ENCODE assay signal across 17 cellular contexts in the genomic region with DNA sequence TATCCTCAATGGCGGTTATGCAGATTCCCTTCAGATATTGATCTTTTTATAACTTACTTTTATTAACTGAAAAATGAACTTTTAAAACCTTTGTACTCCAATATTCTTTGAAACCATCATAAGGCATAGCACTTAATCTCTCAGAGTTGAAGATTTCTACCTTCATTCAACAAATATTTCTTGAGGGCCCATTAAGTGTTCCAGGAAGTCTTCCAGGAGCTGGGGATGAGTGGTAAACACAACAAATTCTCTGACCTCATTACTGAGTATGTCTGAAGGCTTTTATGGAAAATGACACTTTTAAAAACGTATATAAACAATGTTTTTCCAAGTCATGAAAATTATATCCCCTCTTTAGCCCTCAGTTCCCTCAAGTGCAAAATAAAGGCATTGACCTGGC.
DNase-seq lines count a peak whose midpoint lies in the region; ATAC-seq and TF ChIP-seq lines count a peak whose summit lies in the region.
"Had no signal": no experiment of that assay in that cellular context is flagged by ENCODE, and none has a peak within 500 bp of the region (broad histone marks: within the 10 kb centered on the region; RNA-seq: fewer than 3 reads in every experiment).

No MANE protein-coding gene starts in this region.

- H3K9me3 ChIP-seq in left lung: peaks cover 0 to 18% of the 10 kb centered on the region in 2 donors
- H3K9me3 ChIP-seq in lung (ENCODE audit: control insufficient read depth in 2 of 2, insufficient read depth in 1 of 2, low read length in 1 of 2): peaks cover 0 to 3% of the 10 kb centered on the region in 2 donors
- H3K9me3 ChIP-seq in MG63: peaks cover 8% of the 10 kb centered on the region
- H3K9me3 ChIP-seq: Caco-2 had no signal

- intact Hi-C loops in left lung (cut with DNase I): no loop called here
- intact Hi-C loops in activated T-helper 2 cell treated with anti-CD3 and anti-CD28 coated beads, Interferon-gamma antibody, Interleukin-2, Interleukin-4, amounts not matched to agents 10 μg/mL and 5 μg/mL and 100 μg/mL, durations not matched to agents 14 hours and 24 hours and 36 hours (cut with micrococcal nuclease): no loop called here

- H3K4me3 Mint-ChIP-seq in activated T-helper 2 cell treated with anti-CD3 and anti-CD28 coated beads, Interferon-gamma antibody, Interleukin-2, Interleukin-4, amounts not matched to agents 10 μg/mL and 5 μg/mL and 100 μg/mL, durations not matched to agents 14 hours and 24 hours and 36 hours (ENCODE audit: low read depth): no peak overlapping the region
- H3K4me3 Mint-ChIP-seq: B cell; CD4-positive, alpha-beta T cell; CD8-positive, alpha-beta T cell had no signal

- no peaks in the 10 kb centered on the region for H3K36me3 Mint-ChIP-seq in activated T-helper 2 cell treated with anti-CD3 and anti-CD28 coated beads, Interferon-gamma antibody, Interleukin-2, Interleukin-4, amounts not matched to agents 10 μg/mL and 5 μg/mL and 100 μg/mL, durations not matched to agents 14 hours and 24 hours and 36 hours (ENCODE audit: low read depth)
- H3K36me3 Mint-ChIP-seq: CD8-positive, alpha-beta T cell had no signal

- peak; percentile 88 for ATAC-seq in left lung
- peak; percentile 27 for ATAC-seq in lung (ENCODE audit: insufficient read depth, low FRiP score)
- ATAC-seq: A549; CD8-positive, alpha-beta T cell had no signal

- TF ChIP-seq CTCF in left lung (IDR thresholded peaks at IDR 0.05): no peak
- no peak for TF ChIP-seq CTCF in lung (IDR thresholded peaks at IDR 0.05; ENCODE audit: control extremely low read depth, extremely low read depth)

- H3K27me3 ChIP-seq in left lung (no peaks in the 10 kb centered on the region), lung (ENCODE audit: control insufficient read depth, insufficient read depth) (no peaks in the 10 kb centered on the region), MG63 (no peaks in the 10 kb centered on the region)
- H3K27me3 ChIP-seq: BLaER1 treated with 17β-estradiol and CSF1 and Interleukin-3, amounts not matched to agents 10 nM and 100 nM had no signal

- peaks cover 26% of the 10 kb centered on the region for H3K9me3 Mint-ChIP-seq in activated T-helper 2 cell treated with anti-CD3 and anti-CD28 coated beads, Interferon-gamma antibody, Interleukin-2, Interleukin-4, amounts not matched to agents 10 μg/mL and 5 μg/mL and 100 μg/mL, durations not matched to agents 14 hours and 24 hours and 36 hours

- H3K4me1 Mint-ChIP-seq in activated T-helper 2 cell treated with anti-CD3 and anti-CD28 coated beads, Interferon-gamma antibody, Interleukin-2, Interleukin-4, amounts not matched to agents 10 μg/mL and 5 μg/mL and 100 μg/mL, durations not matched to agents 14 hours and 24 hours and 36 hours (ENCODE audit: low read depth): no peaks in the 10 kb centered on the region
- H3K4me1 Mint-ChIP-seq: B cell had no signal

- WGBS in lung, 2 donors: 61 to 69% methylated on average over 2 of the region's 2 CpGs

- no peak overlapping the region for H3K4me3 ChIP-seq in left lung
- H3K4me3 ChIP-seq in lung: no peak overlapping the region
- H3K4me3 ChIP-seq in MG63: no peak overlapping the region
- H3K4me3 ChIP-seq: A549; BLaER1 treated with 17β-estradiol and CSF1 and Interleukin-3, amounts not matched to agents 10 nM and 100 nM had no signal

- no peak overlapping the region for H3K27ac Mint-ChIP-seq in activated T-helper 2 cell treated with anti-CD3 and anti-CD28 coated beads, Interferon-gamma antibody, Interleukin-2, Interleukin-4, amounts not matched to agents 10 μg/mL and 5 μg/mL and 100 μg/mL, durations not matched to agents 14 hours and 24 hours and 36 hours
- H3K27ac Mint-ChIP-seq: B cell; CD4-positive, alpha-beta T cell; CD8-positive, alpha-beta T cell had no signal

- H3K27me3 Mint-ChIP-seq in activated T-helper 2 cell treated with anti-CD3 and anti-CD28 coated beads, Interferon-gamma antibody, Interleukin-2, Interleukin-4, amounts not matched to agents 10 μg/mL and 5 μg/mL and 100 μg/mL, durations not matched to agents 14 hours and 24 hours and 36 hours (ENCODE audit: low read depth): no peaks in the 10 kb centered on the region
- H3K27me3 Mint-ChIP-seq: B cell; CD4-positive, alpha-beta T cell had no signal

- H3K4me1 ChIP-seq in left lung (no peaks in the 10 kb centered on the region), lung (ENCODE audit: control insufficient read depth in 2 of 2, insufficient read depth in 2 of 2, low read length in 2 of 2) (peaks cover 0 to 2% of the 10 kb centered on the region in 2 donors)
- H3K4me1 ChIP-seq: A549; BLaER1 treated with 17β-estradiol and CSF1 and Interleukin-3, amounts not matched to agents 10 nM and 100 nM; Caco-2 had no signal

- H3K27ac ChIP-seq in left lung (no peak overlapping the region), lung (ENCODE audit: low read depth in 1 of 2, low read length in 1 of 2) (no peak overlapping the region)
- H3K27ac ChIP-seq: 22Rv1; A549; BLaER1 treated with 17β-estradiol and CSF1 and Interleukin-3, amounts not matched to agents 10 nM and 100 nM; C4-2B had no signal

- H3K36me3 ChIP-seq in left lung (no peaks in the 10 kb centered on the region), lung (ENCODE audit: control insufficient read depth in 2 of 2, insufficient read depth in 2 of 2, low read length in 2 of 2) (no peaks in the 10 kb centered on the region), MG63 (no peaks in the 10 kb centered on the region)
- H3K36me3 ChIP-seq: BLaER1 treated with 17β-estradiol and CSF1 and Interleukin-3, amounts not matched to agents 10 nM and 100 nM had no signal

- peak; percentile 44 for DNase-seq in DMS79 treated with DMSO at 0.1 percent for 48 hours (lab: John Stamatoyannopoulos, UW)
- DNase-seq in DMS79 (lab: John Stamatoyannopoulos, UW): no peak
- no peak for DNase-seq in left lung
- no peak for DNase-seq in lung (ENCODE audit: low spot score)
- DNase-seq in activated T-helper 2 cell treated with anti-CD3 and anti-CD28 coated beads, Interferon-gamma antibody, Interleukin-2, Interleukin-4, amounts not matched to agents 10 μg/mL and 5 μg/mL and 100 μg/mL, durations not matched to agents 14 hours and 24 hours and 36 hours (ENCODE audit: low spot score): no peak
- no peak for DNase-seq in MG63
- DNase-seq: AML-193; Caco-2; Calu3; CD4-positive, alpha-beta T cell; CD8-positive, alpha-beta T cell; GF-D8 had no signal
